8 cellular contexts compared by ENCODE assay signal in genomic region chr10:120942806-120943413, GRCh38.
A peak's percentile ranks its signal among the peaks of the same experiment; 100 is the strongest.
DNase-seq lines count a peak whose midpoint lies in the region; ATAC-seq and TF ChIP-seq lines count a peak whose summit lies in the region.

No MANE protein-coding gene starts in this region.

- no peaks in the 10 kb centered on the region for H3K9me3 ChIP-seq in RWPE2 (ENCODE audit: severe bottlenecking)
- H3K9me3 ChIP-seq in testis, result no peaks in the 10 kb centered on the region

- H3K4me3 ChIP-seq in RWPE2 (ENCODE audit: severe bottlenecking) (no peak overlapping the region), fibroblast of villous mesenchyme (ENCODE audit: low read depth, low read length) (no peak overlapping the region), testis (peak overlapping the region in 1 of 2 donors; percentile 29)

- TF ChIP-seq POLR2A in testis (IDR thresholded peaks at IDR 0.05), result no peak

- intact Hi-C loops in testis (cut with DNase I; ENCODE audit: low total_unique reads), result loop anchor here (10.0 kb wide), 3 partner anchors 662 to 952 kb away; no protein-coding TSS in a partner anchor

- ATAC-seq in GM21528 (IDR thresholded peaks at IDR 0.05; ENCODE audit: low FRiP score, unreplicated experiment) (peak; percentile 97), RWPE2 (ENCODE audit: low read depth) (peak; percentile 81), omental fat pad (ENCODE audit: low FRiP score) (peak; percentile 77)

- TF ChIP-seq CTCF in RWPE2 (IDR thresholded peaks at IDR 0.05; ENCODE audit: poor library complexity, severe bottlenecking) (peak; percentile 90), fibroblast of villous mesenchyme (IDR thresholded peaks at IDR 0.05; ENCODE audit: insufficient read depth, low read depth, low read length) (peak; percentile 89), omental fat pad (IDR thresholded peaks at IDR 0.05) (peak in 2 of 3 donors; percentile 19 to 54), testis (IDR thresholded peaks at IDR 0.05) (peak; percentile 77 to 85 (median 78))

- H3K4me1 ChIP-seq in RWPE2 (ENCODE audit: insufficient read depth, poor library complexity, severe bottlenecking) (peaks cover 10% of the 10 kb centered on the region), testis (peaks cover 4% of the 10 kb centered on the region)

- WGBS in testis, 2 donors, result 6 to 14% methylated on average over 17 to 23 of the region's 23 CpGs

- no peak overlapping the region for H3K27ac ChIP-seq in RWPE2 (ENCODE audit: poor library complexity, severe bottlenecking)
- no peak overlapping the region for H3K27ac ChIP-seq in testis

- H3K27me3 ChIP-seq in RWPE2 (ENCODE audit: insufficient read depth, poor library complexity, severe bottlenecking) (no peaks in the 10 kb centered on the region), testis (no peaks in the 10 kb centered on the region)

- DNase-seq in DMS153 treated with DMSO at 0.1 percent for 48 hours (lab: John Stamatoyannopoulos, UW; ENCODE audit: unreplicated experiment) (peak; percentile 70), KBM-7 (peak; percentile 82), RWPE2 (ENCODE audit: low spot score) (no peak), fibroblast of villous mesenchyme (ENCODE audit: low read depth) (peak; percentile 71), omental fat pad (ENCODE audit: low spot score) (peak; percentile 72), testis (peak; percentile 91)
- DNase-seq in activated T-helper 9 cell treated with anti-CD3 and anti-CD28 coated beads, Interleukin-2, amount 50 U/mL, for 16 hours (ENCODE audit: low read depth), result peak; percentile 49

- H3K36me3 ChIP-seq in RWPE2 (ENCODE audit: low read depth), result no peaks in the 10 kb centered on the region
- no peaks in the 10 kb centered on the region for H3K36me3 ChIP-seq in testis (ENCODE audit: low read depth, missing control alignments)

- in situ Hi-C loops in KBM-7 (cut with MboI; ENCODE audit: low pct_unique_long_range_greater_than_20kb, low sequenced_read_pairs), result loop anchor here (25.0 kb wide), 1 partner anchor 969 kb away; no protein-coding TSS in a partner anchor

Comparison
In these comparisons a context has a peak if more than half of its experiments do, and no peak if none do; other contexts are left out.
1. CTCF ChIP-seq: peak in every context shown above with its lines; median percentile 90 in RWPE2; 89 in fibroblast of villous mesenchyme; 78 in testis; 36 in omental fat pad.